15 cellular contexts compared by ENCODE assay signal in the genomic region with DNA sequence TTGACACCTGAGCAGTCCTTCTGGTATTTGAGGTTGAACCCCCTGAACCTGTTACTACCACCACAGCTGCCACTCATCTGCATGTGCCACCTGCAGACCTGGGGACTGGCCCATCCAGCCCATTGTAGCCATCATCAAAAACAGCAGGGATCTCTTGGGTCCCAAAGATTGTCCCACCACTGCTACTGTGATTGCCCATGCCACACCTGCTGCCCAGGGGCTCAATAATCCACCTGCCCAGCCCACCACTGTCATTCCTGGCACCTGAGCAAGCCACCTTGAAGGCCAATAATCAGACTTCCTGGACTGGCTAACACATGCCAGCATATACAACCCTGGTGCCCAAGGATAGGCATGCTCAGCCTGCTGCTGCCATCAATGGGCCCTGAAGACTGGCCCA.
DNase-seq lines count a peak whose midpoint lies in the region; ATAC-seq and TF ChIP-seq lines count a peak whose summit lies in the region.
"Had no signal": no experiment of that assay in that cellular context is flagged by ENCODE, and none has a peak within 500 bp of the region (broad histone marks: within the 10 kb centered on the region; RNA-seq: fewer than 3 reads in every experiment).

No MANE protein-coding gene starts in this region.

- no peak for TF ChIP-seq CTCF in WERI-Rb-1 (IDR thresholded peaks at IDR 0.05; ENCODE audit: low read depth, low read length)
- no peak for TF ChIP-seq CTCF in gastrocnemius medialis (IDR thresholded peaks at IDR 0.05 in 4 of 5, conservative IDR thresholded peaks at IDR 0.05 in 1 of 5)

- H3K36me3 ChIP-seq in WERI-Rb-1 (no peaks in the 10 kb centered on the region), neuronal stem cell (replicated peaks in 1 of 2; ENCODE audit: control insufficient read depth in 2 of 2, insufficient read depth in 2 of 2, low read length in 2 of 2) (no peaks in the 10 kb centered on the region), mesendoderm (ENCODE audit: control insufficient read depth, insufficient read depth, low read length) (no peaks in the 10 kb centered on the region), gastrocnemius medialis (no peaks in the 10 kb centered on the region)
- H3K36me3 ChIP-seq: BLaER1 treated with 17β-estradiol and CSF1 and Interleukin-3, amounts not matched to agents 10 nM and 100 nM had no signal

- peaks cover 3 to 6% of the 10 kb centered on the region in 2 donors for H3K4me1 ChIP-seq in neuronal stem cell (ENCODE audit: control insufficient read depth in 2 of 2, insufficient read depth in 1 of 2, low read depth in 1 of 2, low read length in 2 of 2)
- H3K4me1 ChIP-seq in mesendoderm (ENCODE audit: control insufficient read depth, low read depth, low read length), result no peaks in the 10 kb centered on the region
- no peaks in the 10 kb centered on the region for H3K4me1 ChIP-seq in gastrocnemius medialis
- H3K4me1 ChIP-seq: BLaER1 treated with 17β-estradiol and CSF1 and Interleukin-3, amounts not matched to agents 10 nM and 100 nM had no signal

- no peaks in the 10 kb centered on the region for H3K79me1 ChIP-seq in neuronal stem cell (ENCODE audit: low read depth, low read length)
- no peaks in the 10 kb centered on the region for H3K79me1 ChIP-seq in mesendoderm (ENCODE audit: low read length)

- in situ Hi-C loops in gastrocnemius medialis (cut with MboI; ENCODE audit: low sequenced_read_pairs in 4 of 4), result no loop called here

- H4K91ac ChIP-seq in neuronal stem cell (ENCODE audit: low read depth, low read length, poor library complexity), result no peak overlapping the region

- no peak for ATAC-seq in gastrocnemius medialis
- ATAC-seq: CD8-positive, alpha-beta T cell had no signal

- no peak overlapping the region for H3K14ac ChIP-seq in neuronal stem cell (ENCODE audit: low read length)

- intact Hi-C loops in gastrocnemius medialis (cut with DNase I; ENCODE audit: low total_unique reads), result no loop called here

- H3K23ac ChIP-seq in neuronal stem cell (ENCODE audit: low read depth, low read length, poor library complexity), result no peak overlapping the region
- H3K23ac ChIP-seq in mesendoderm (ENCODE audit: low read length), result no peak overlapping the region

- H3K4me3 ChIP-seq in WERI-Rb-1 (ENCODE audit: low read depth, low read length) (no peak overlapping the region), neuronal stem cell (ENCODE audit: low read length in 2 of 2) (no peak overlapping the region), mesendoderm (ENCODE audit: low read length) (no peak overlapping the region), gastrocnemius medialis (no peak overlapping the region)
- H3K4me3 ChIP-seq: BLaER1 treated with 17β-estradiol and CSF1 and Interleukin-3, amounts not matched to agents 10 nM and 100 nM had no signal

- H2BK15ac ChIP-seq in neuronal stem cell (ENCODE audit: low read length), result peak overlapping the region; percentile 6
- no peak overlapping the region for H2BK15ac ChIP-seq in mesendoderm (replicated peaks; ENCODE audit: low read depth)

- H3K79me2 ChIP-seq in mesendoderm (ENCODE audit: control insufficient read depth, insufficient read depth, low read length), result no peaks in the 10 kb centered on the region

- H3K9ac ChIP-seq in neuronal stem cell (ENCODE audit: low read depth, low read length, poor library complexity) (no peak overlapping the region), mesendoderm (ENCODE audit: low read length) (no peak overlapping the region)
- H3K9ac ChIP-seq: BLaER1 treated with 17β-estradiol and CSF1 and Interleukin-3, amounts not matched to agents 10 nM and 100 nM had no signal

- H3K27ac ChIP-seq in WERI-Rb-1, result peak overlapping the region; percentile 85
- no peak overlapping the region for H3K27ac ChIP-seq in neuronal stem cell (replicated peaks; ENCODE audit: low read length)
- no peak overlapping the region for H3K27ac ChIP-seq in mesendoderm (ENCODE audit: low read depth, low read length)
- no peak overlapping the region for H3K27ac ChIP-seq in gastrocnemius medialis
- H3K27ac ChIP-seq: BLaER1 treated with 17β-estradiol and CSF1 and Interleukin-3, amounts not matched to agents 10 nM and 100 nM; C4-2B had no signal

- no peak overlapping the region for H3K56ac ChIP-seq in mesendoderm (ENCODE audit: low read length)

- H2BK120ac ChIP-seq in neuronal stem cell (ENCODE audit: low read depth, low read length) (no peak overlapping the region), mesendoderm (ENCODE audit: low read depth, low read length) (no peak overlapping the region)

- no peaks in the 10 kb centered on the region for H3K9me3 ChIP-seq in WERI-Rb-1 (ENCODE audit: severe bottlenecking)
- H3K9me3 ChIP-seq in neuronal stem cell (replicated peaks in 1 of 2; ENCODE audit: control insufficient read depth in 2 of 2, insufficient read depth in 1 of 2, low read depth in 1 of 2, low read length in 2 of 2), result peaks cover 3 to 9% of the 10 kb centered on the region in 2 donors
- no peaks in the 10 kb centered on the region for H3K9me3 ChIP-seq in gastrocnemius medialis
- H3K9me3 ChIP-seq: Caco-2 had no signal

- no peak overlapping the region for H2AFZ ChIP-seq in neuronal stem cell (ENCODE audit: low read length)

- no peak overlapping the region for H2AK5ac ChIP-seq in neuronal stem cell (ENCODE audit: low read depth, low read length)
- H2AK5ac ChIP-seq in mesendoderm (ENCODE audit: low read length), result no peak overlapping the region

- no peak overlapping the region for H4K5ac ChIP-seq in mesendoderm (ENCODE audit: low read length)

- H3K27me3 ChIP-seq in WERI-Rb-1 (ENCODE audit: insufficient read depth, low read depth, severe bottlenecking), result no peaks in the 10 kb centered on the region
- no peaks in the 10 kb centered on the region for H3K27me3 ChIP-seq in neuronal stem cell (ENCODE audit: control insufficient read depth in 3 of 3, insufficient read depth in 3 of 3, low read depth in 1 of 3, low read length in 3 of 3)
- no peaks in the 10 kb centered on the region for H3K27me3 ChIP-seq in mesendoderm (ENCODE audit: insufficient read depth, low read length, poor library complexity)
- H3K27me3 ChIP-seq in gastrocnemius medialis, result peaks cover 0 to 3% (median 0%) of the 10 kb centered on the region in 3 donors
- H3K27me3 ChIP-seq: BLaER1 treated with 17β-estradiol and CSF1 and Interleukin-3, amounts not matched to agents 10 nM and 100 nM had no signal

- H2BK5ac ChIP-seq in neuronal stem cell (ENCODE audit: low read length) (no peak overlapping the region), mesendoderm (ENCODE audit: low read length) (no peak overlapping the region)

- no peak for TF ChIP-seq POLR2A in gastrocnemius medialis (IDR thresholded peaks at IDR 0.05)

- no peak overlapping the region for H2BK12ac ChIP-seq in neuronal stem cell (ENCODE audit: low read length)

- no peak for DNase-seq in WERI-Rb-1
- DNase-seq in neuronal stem cell (ENCODE audit: low spot score), result no peak
- no peak for DNase-seq in mesendoderm
- no peak for DNase-seq in activated CD4-positive, alpha-beta T cell treated with anti-CD3 and anti-CD28 coated beads, Interleukin-2, amount 50 U/mL, for 48 hours
- no peak for DNase-seq in gastrocnemius medialis
- DNase-seq: 8988T; ACHN; Caco-2; Calu3; CD4-positive, alpha-beta T cell; CD8-positive, alpha-beta T cell; DMS79 treated with DMSO at 0.1 percent for 48 hours; GF-D8 had no signal

- H3K18ac ChIP-seq in neuronal stem cell (ENCODE audit: low read length), result peak overlapping the region; percentile 46
- no peak overlapping the region for H3K18ac ChIP-seq in mesendoderm (ENCODE audit: low read length)

- H3K4ac ChIP-seq in neuronal stem cell (ENCODE audit: low read length) (no peak overlapping the region), mesendoderm (ENCODE audit: low read depth, low read length) (no peak overlapping the region)

- H4K8ac ChIP-seq in neuronal stem cell (ENCODE audit: low read depth, low read length) (no peak overlapping the region), mesendoderm (ENCODE audit: low read depth, low read length) (no peak overlapping the region)

- no peak overlapping the region for H3K4me2 ChIP-seq in neuronal stem cell (ENCODE audit: insufficient read depth, low read length, poor library complexity, severe bottlenecking)
- no peak overlapping the region for H3K4me2 ChIP-seq in mesendoderm (ENCODE audit: low read length)
- H3K4me2 ChIP-seq: BLaER1 treated with 17β-estradiol and CSF1 and Interleukin-3, amounts not matched to agents 10 nM and 100 nM had no signal
